1 cellular context compared by ENCODE assay signal in genomic region chr13:110561335-110562033, GRCh38.
TF ChIP-seq lines count a peak whose summit lies in the region.

Gene RAB20, minus strand, starts transcription at chr13:110561722. Its CDS starts 203 bp downstream, at chr13:110561519.

TF ChIP-seq in K562, 482 proteins besides CTCF, POLR2A, EP300 and RAD21 (continued from another document and continues in another):
- no peak for TF ChIP-seq HNRNPUL1 (IDR thresholded peaks at IDR 0.05; ENCODE audit: low read length)
- 0 out of 2 replicates have a peak, but pooled peaks have one; percentile 13 for TF ChIP-seq RB1 (IDR thresholded peaks at IDR 0.05; ENCODE audit: low read depth)
- peak; percentile 74 for TF ChIP-seq RBFOX2 (IDR thresholded peaks at IDR 0.05; ENCODE audit: low read depth, low read length)
- peak; percentile 50 for TF ChIP-seq RBBP5 (IDR thresholded peaks at IDR 0.05; ENCODE audit: borderline replicate concordance, insufficient read depth, low read length, poor library complexity, severe bottlenecking)
- TF ChIP-seq ZKSCAN8 (CRISPR knock-in tag; IDR thresholded peaks at IDR 0.05): no peak
- no peak for TF ChIP-seq CEBPG (CRISPR knock-in tag; IDR thresholded peaks at IDR 0.05)
- TF ChIP-seq CEBPG (tag; conservative IDR thresholded peaks at IDR 0.05 in 1 of 2, IDR thresholded peaks at IDR 0.05 in 1 of 2): 0 out of 4 replicates have a peak, but pooled peaks of 1 of the 2 experiments have one; percentile 12
- TF ChIP-seq NFE2 (IDR thresholded peaks at IDR 0.05; ENCODE audit: low read depth): no peak
- 0 out of 2 replicates have a peak, but pooled peaks have one; percentile 59 for TF ChIP-seq NR3C1 (CRISPR knock-in tag; IDR thresholded peaks at IDR 0.05)
- TF ChIP-seq GMEB1 (CRISPR knock-in tag; IDR thresholded peaks at IDR 0.05): no peak
- no peak for TF ChIP-seq ZBTB12 (CRISPR knock-in tag; IDR thresholded peaks at IDR 0.05)
- no peak for TF ChIP-seq CBX5 (IDR thresholded peaks at IDR 0.05; ENCODE audit: borderline replicate concordance, low read depth)
- no peak for TF ChIP-seq NR2F6 (CRISPR knock-in tag; IDR thresholded peaks at IDR 0.05)
- no peak for TF ChIP-seq MCM2 (IDR thresholded peaks at IDR 0.05; ENCODE audit: low read depth)
- no peak for TF ChIP-seq IRF2 (CRISPR knock-in tag; IDR thresholded peaks at IDR 0.05)
- TF ChIP-seq MAX (CRISPR knock-in tag; IDR thresholded peaks at IDR 0.05): no peak
- TF ChIP-seq POLR2G (IDR thresholded peaks at IDR 0.05; ENCODE audit: low read depth, low read length): peak; percentile 81
- 0 out of 4 replicates have a peak, but pooled peaks of 1 of the 2 experiments have one; percentile 30 for TF ChIP-seq UBTF (IDR thresholded peaks at IDR 0.05; ENCODE audit: borderline replicate concordance in 1 of 2, low read depth in 2 of 2, low read length in 2 of 2)
- no peak for TF ChIP-seq HSF4 (CRISPR knock-in tag; IDR thresholded peaks at IDR 0.05; ENCODE audit: borderline replicate concordance)
- no peak for TF ChIP-seq NUFIP1 (IDR thresholded peaks at IDR 0.05; ENCODE audit: partially characterized antibody)
- TF ChIP-seq MGA (IDR thresholded peaks at IDR 0.05): 0 out of 2 replicates have a peak, but pooled peaks have one; percentile 13
- peak; percentile 32 for TF ChIP-seq PCBP1 (IDR thresholded peaks at IDR 0.05; ENCODE audit: low read depth, low read length, poor library complexity, severe bottlenecking)
- TF ChIP-seq MAZ (CRISPR knock-in tag; conservative IDR thresholded peaks at IDR 0.05 in 1 of 2, IDR thresholded peaks at IDR 0.05 in 1 of 2): peak in 1 of 2 experiments; percentile 44; a peak in 2 of 4 replicates
- TF ChIP-seq TEAD4 (IDR thresholded peaks at IDR 0.05; ENCODE audit: low read length): no peak
- no peak for TF ChIP-seq TEAD4 (CRISPR knock-in tag; IDR thresholded peaks at IDR 0.05; ENCODE audit: borderline replicate concordance)
- TF ChIP-seq L3MBTL2 (IDR thresholded peaks at IDR 0.05): peak; percentile 62; the same call in 1 of the 2 replicates
- no peak for TF ChIP-seq KDM5B (IDR thresholded peaks at IDR 0.05; ENCODE audit: insufficient replicate concordance, low read depth, low read length)
- TF ChIP-seq E4F1 (CRISPR knock-in tag; IDR thresholded peaks at IDR 0.05; ENCODE audit: borderline replicate concordance): no peak
- peak; percentile 5 to 71 for TF ChIP-seq E2F6 (IDR thresholded peaks at IDR 0.05; ENCODE audit: borderline replicate concordance in 1 of 2, extremely low read depth in 1 of 2, insufficient read depth in 1 of 2, insufficient read length in 1 of 2, low read depth in 1 of 2, low read length in 1 of 2, poor library complexity in 1 of 2, severe bottlenecking in 1 of 2)
- TF ChIP-seq ZFX (CRISPR knock-in tag; IDR thresholded peaks at IDR 0.05): peak; percentile 53
- no peak for TF ChIP-seq CREB1 (IDR thresholded peaks at IDR 0.05)
- TF ChIP-seq CREB1 (CRISPR knock-in tag; IDR thresholded peaks at IDR 0.05): no peak
- peak; percentile 85 for TF ChIP-seq VEZF1 (CRISPR knock-in tag; IDR thresholded peaks at IDR 0.05)
- no peak for TF ChIP-seq RFX7 (CRISPR knock-in tag; IDR thresholded peaks at IDR 0.05)
- peak; percentile 62 for TF ChIP-seq SP1 (CRISPR knock-in tag; IDR thresholded peaks at IDR 0.05)
- TF ChIP-seq EGR1 (conservative IDR thresholded peaks at IDR 0.05): peak; percentile 70
